In genomic region chr15:81194723-81195122, GRCh38 we compare ENCODE assay signal across 12 cellular contexts.
"Had no signal": no experiment of that assay in that cellular context is flagged by ENCODE, and none has a peak within 500 bp of the region (broad histone marks: within the 10 kb centered on the region; RNA-seq: fewer than 3 reads in every experiment).

No MANE protein-coding gene starts in this region.

- H3K4me1 ChIP-seq: right lobe of liver had no signal

- DNase-seq: activated CD4-positive, alpha-beta memory T cell treated with anti-CD3 and anti-CD28 coated beads, Interleukin-2, amount 10 ng/mL, durations not matched to agents 7 days and 5 days; activated gamma-delta T cell; activated T-cell treated with anti-CD3 and anti-CD28 coated beads, Interleukin-2, amount 50 U/mL, for 48 hours; brain microvascular endothelial cell; dermis blood vessel endothelial cell; endodermal cell; erythroblast; naive B cell; right lobe of liver; stimulated activated naive B cell treated with anti-CD40 and anti-IgM and Interleukin-4, amounts not matched to agents 10 μg/mL and 1 μg/mL and 100 μg/mL, for 72 hours; T1000; trophoblast cell had no signal

- H3K4me3 ChIP-seq: right lobe of liver had no signal

- ATAC-seq: right lobe of liver; stimulated activated naive B cell treated with anti-CD40 and anti-IgM and Interleukin-4, amounts not matched to agents 10 μg/mL and 1 μg/mL and 100 μg/mL, for 72 hours had no signal

- H3K27ac ChIP-seq: brain microvascular endothelial cell, right lobe of liver had no signal

- H3K27me3 ChIP-seq: brain microvascular endothelial cell, right lobe of liver had no signal

- H3K9me3 ChIP-seq: right lobe of liver had no signal

- H3K36me3 ChIP-seq: brain microvascular endothelial cell, right lobe of liver had no signal
